In the genomic region with DNA sequence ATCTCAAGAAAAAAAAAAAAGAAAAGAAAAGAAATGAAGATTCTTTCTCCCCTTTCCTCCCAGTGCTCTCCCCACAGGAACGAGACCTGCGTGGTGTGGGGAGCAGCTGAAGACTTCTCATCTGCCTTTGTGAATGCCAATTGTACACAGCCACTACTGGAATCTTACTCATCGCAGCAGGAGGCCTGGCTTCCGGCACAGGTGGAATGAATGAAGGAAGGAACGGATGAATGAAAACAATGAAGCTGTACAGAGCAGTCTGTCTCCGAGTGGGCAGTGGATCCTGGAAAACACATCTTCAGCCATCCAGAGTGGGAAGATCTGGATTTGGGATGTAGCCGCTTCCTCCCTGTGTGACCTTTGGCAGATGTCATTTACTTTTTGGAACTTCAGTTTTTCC, we compare ENCODE assay signal across 20 cellular contexts.
"Had no signal": no experiment of that assay in that cellular context is flagged by ENCODE, and none has a peak within 500 bp of the region (broad histone marks: within the 10 kb centered on the region; RNA-seq: fewer than 3 reads in every experiment).

No MANE protein-coding gene starts in this region.

- H3K4me3 Mint-ChIP-seq: activated B cell treated with CpG ODN at 0.5 μM for 24 hours; activated naive CD4-positive, alpha-beta T cell treated with anti-CD3 and anti-CD28 coated beads, Interleukin-2, amount 50 U/mL, for 24 hours; activated naive CD8-positive, alpha-beta T cell treated with anti-CD3 and anti-CD28 coated beads, Interleukin-2, amount 50 U/mL, for 24 hours; activated T-cell treated with anti-CD3 and anti-CD28 coated beads, Interleukin-2, amount 50 U/mL, for 24 hours; central memory CD8-positive, alpha-beta T cell; mesothelial cell of epicardium; naive thymus-derived CD4-positive, alpha-beta T cell had no signal

- H3K27me3 Mint-ChIP-seq: activated naive CD4-positive, alpha-beta T cell treated with anti-CD3 and anti-CD28 coated beads, Interleukin-2, amount 50 U/mL, for 24 hours; activated T-cell treated with anti-CD3 and anti-CD28 coated beads, Interleukin-2, amount 50 U/mL, for 24 hours; central memory CD8-positive, alpha-beta T cell had no signal

- DNase-seq: activated B cell treated with CpG ODN at 0.5 μM for 24 hours; activated CD4-positive, alpha-beta T cell treated with anti-CD3 and anti-CD28 coated beads, Interleukin-2, amount 50 U/mL, for 1 hour; activated CD8-positive, alpha-beta memory T cell treated with anti-CD3 and anti-CD28 coated beads, Interleukin-2, amount 50 U/mL, for 48 hours; activated gamma-delta T cell treated with Interleukin-2 at 50 U/mL for 16 hours; activated naive CD8-positive, alpha-beta T cell treated with anti-CD3 and anti-CD28 coated beads, Interleukin-2, amount 50 U/mL, for 24 hours; activated T-cell treated with anti-CD3 and anti-CD28 coated beads, Interleukin-2, amount 50 U/mL, for 24 hours; effector CD8-positive, alpha-beta T cell; mammary epithelial cell; pancreas; psoas muscle; stimulated activated CD4-positive, alpha-beta T cell treated with anti-CD3 and anti-CD28 coated beads, Interleukin-2, amount 100 ng/mL, for 48 hours; stimulated activated naive CD8-positive, alpha-beta T cell treated with anti-CD3 and anti-CD28 coated beads, Interleukin-15, Interleukin-2, amounts not matched to agents 100 U/mL and 50 U/mL, for 24 hours; testis had no signal

- H3K27me3 ChIP-seq: breast epithelium, pancreas, testis, vagina had no signal

- H3K9me3 Mint-ChIP-seq: activated B cell treated with CpG ODN at 0.5 μM for 24 hours; activated naive CD4-positive, alpha-beta T cell treated with anti-CD3 and anti-CD28 coated beads, Interleukin-2, amount 50 U/mL, for 24 hours; activated naive CD8-positive, alpha-beta T cell treated with anti-CD3 and anti-CD28 coated beads, Interleukin-2, amount 50 U/mL, for 24 hours; activated T-cell treated with anti-CD3 and anti-CD28 coated beads, Interleukin-2, amount 50 U/mL, for 24 hours; central memory CD8-positive, alpha-beta T cell; mesothelial cell of epicardium; naive thymus-derived CD4-positive, alpha-beta T cell; type B pancreatic cell had no signal

- H3K27ac Mint-ChIP-seq: activated B cell treated with CpG ODN at 0.5 μM for 24 hours; activated naive CD4-positive, alpha-beta T cell treated with anti-CD3 and anti-CD28 coated beads, Interleukin-2, amount 50 U/mL, for 24 hours; activated naive CD8-positive, alpha-beta T cell treated with anti-CD3 and anti-CD28 coated beads, Interleukin-2, amount 50 U/mL, for 24 hours; activated T-cell treated with anti-CD3 and anti-CD28 coated beads, Interleukin-2, amount 50 U/mL, for 24 hours; naive thymus-derived CD4-positive, alpha-beta T cell had no signal

- H3K36me3 Mint-ChIP-seq: activated naive CD4-positive, alpha-beta T cell treated with anti-CD3 and anti-CD28 coated beads, Interleukin-2, amount 50 U/mL, for 24 hours; mesothelial cell of epicardium; naive thymus-derived CD4-positive, alpha-beta T cell; type B pancreatic cell had no signal

- H3K36me3 ChIP-seq: breast epithelium, pancreas, vagina had no signal

- ATAC-seq: activated naive CD8-positive, alpha-beta T cell treated with anti-CD3 and anti-CD28 coated beads, Interleukin-2, amount 50 U/mL, for 24 hours; naive thymus-derived CD4-positive, alpha-beta T cell; psoas muscle; stimulated activated naive CD8-positive, alpha-beta T cell treated with anti-CD3 and anti-CD28 coated beads, Interleukin-15, Interleukin-2, amounts not matched to agents 100 U/mL and 50 U/mL, for 24 hours had no signal

- H3K4me1 ChIP-seq: breast epithelium, pancreas, psoas muscle, testis, vagina had no signal

- H3K4me3 ChIP-seq: breast epithelium, pancreas, psoas muscle, testis, vagina had no signal

- H3K9me3 ChIP-seq: breast epithelium, pancreas, psoas muscle, testis, vagina had no signal

- H3K27ac ChIP-seq: breast epithelium, pancreas, psoas muscle, testis, vagina had no signal
